ENCODE assay signal across 5 cellular contexts in the genomic region with DNA sequence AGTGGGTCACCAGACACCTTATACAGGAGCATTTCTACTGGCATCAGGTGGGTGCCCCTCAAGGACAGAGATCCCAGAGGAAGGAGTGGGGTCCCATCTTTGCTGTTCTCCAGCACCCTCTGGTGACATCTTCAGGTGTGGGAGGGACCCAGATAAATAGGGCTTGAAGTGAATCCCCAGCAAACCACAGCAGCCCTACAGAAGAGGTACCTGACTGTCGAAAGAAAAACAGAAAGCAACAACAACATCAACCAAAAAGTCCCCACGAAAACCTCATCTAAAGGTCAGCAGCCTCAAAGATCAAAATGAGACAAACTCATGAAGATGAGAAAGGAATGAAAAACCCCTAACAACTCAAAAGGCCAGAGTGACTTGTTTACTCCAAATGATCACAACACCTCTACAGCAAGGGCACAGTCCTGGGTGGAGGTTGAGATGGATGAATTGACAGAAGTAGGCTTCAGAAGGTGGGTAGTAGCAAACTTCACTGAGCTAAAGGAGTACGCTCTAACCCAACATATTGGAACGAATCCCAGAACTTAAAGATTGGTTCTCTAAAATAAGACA.
DNase-seq lines count a peak whose midpoint lies in the region; ATAC-seq and TF ChIP-seq lines count a peak whose summit lies in the region.
"Not testable (repeated sequence)": the region's sequence is repeated elsewhere in the genome, so short reads cannot be mapped to it uniquely, and the experiment has no call there.

No MANE protein-coding gene starts in this region.

- H3K4me3 Mint-ChIP-seq in activated CD8-positive, alpha-beta T cell treated with anti-CD3 and anti-CD28 coated beads for 36 hours; activated T-helper 17 cell treated with anti-CD3 and anti-CD28 coated beads, Interleukin-2, amount 50 U/mL, for 72 hours; stimulated activated effector memory CD8-positive, alpha-beta T cell treated with anti-CD3 and anti-CD28 coated beads, Interleukin-12 subunit alpha, Interleukin-12 subunit beta, amount 100 ng/mL, for 72 hours; stimulated activated naive CD8-positive, alpha-beta T cell treated with anti-CD3 and anti-CD28 coated beads, Interleukin-15, amount 100 ng/mL, for 72 hours: not testable (repeated sequence)

- ATAC-seq in HG02610 (IDR thresholded peaks at IDR 0.05; ENCODE audit: unreplicated experiment) = peak; percentile 55
- ATAC-seq in activated CD8-positive, alpha-beta T cell treated with anti-CD3 and anti-CD28 coated beads for 36 hours = peak; percentile 34
- ATAC-seq in activated T-helper 17 cell treated with anti-CD3 and anti-CD28 coated beads, Interleukin-2, amount 50 U/mL, for 72 hours (replicated peaks) = peak; percentile 19
- ATAC-seq in stimulated activated effector memory CD8-positive, alpha-beta T cell treated with anti-CD3 and anti-CD28 coated beads, Interleukin-12 subunit alpha, Interleukin-12 subunit beta, amount 100 ng/mL, for 72 hours = peak; percentile 19
- ATAC-seq in stimulated activated naive CD8-positive, alpha-beta T cell treated with anti-CD3 and anti-CD28 coated beads, Interleukin-15, amount 100 ng/mL, for 72 hours = peak; percentile 69

- POLR2A ChIA-PET in activated CD8-positive, alpha-beta T cell treated with anti-CD3 and anti-CD28 coated beads for 36 hours (lab: Charles Lee) = not testable (repeated sequence)

- H3K27me3 Mint-ChIP-seq in activated CD8-positive, alpha-beta T cell treated with anti-CD3 and anti-CD28 coated beads for 36 hours; activated T-helper 17 cell treated with anti-CD3 and anti-CD28 coated beads, Interleukin-2, amount 50 U/mL, for 72 hours; stimulated activated naive CD8-positive, alpha-beta T cell treated with anti-CD3 and anti-CD28 coated beads, Interleukin-15, amount 100 ng/mL, for 72 hours: not testable (repeated sequence)

- H3K27ac Mint-ChIP-seq in activated CD8-positive, alpha-beta T cell treated with anti-CD3 and anti-CD28 coated beads for 36 hours; activated T-helper 17 cell treated with anti-CD3 and anti-CD28 coated beads, Interleukin-2, amount 50 U/mL, for 72 hours; stimulated activated effector memory CD8-positive, alpha-beta T cell treated with anti-CD3 and anti-CD28 coated beads, Interleukin-12 subunit alpha, Interleukin-12 subunit beta, amount 100 ng/mL, for 72 hours; stimulated activated naive CD8-positive, alpha-beta T cell treated with anti-CD3 and anti-CD28 coated beads, Interleukin-15, amount 100 ng/mL, for 72 hours: not testable (repeated sequence)

- CTCF ChIA-PET in activated CD8-positive, alpha-beta T cell treated with anti-CD3 and anti-CD28 coated beads for 36 hours (lab: Charles Lee) = not testable (repeated sequence)

- intact Hi-C loops in activated CD8-positive, alpha-beta T cell treated with anti-CD3 and anti-CD28 coated beads for 36 hours (cut with micrococcal nuclease) = not testable (repeated sequence)

- not testable (repeated sequence) for H3K4me1 Mint-ChIP-seq in activated CD8-positive, alpha-beta T cell treated with anti-CD3 and anti-CD28 coated beads for 36 hours (ENCODE audit: low read depth); activated T-helper 17 cell treated with anti-CD3 and anti-CD28 coated beads, Interleukin-2, amount 50 U/mL, for 72 hours; stimulated activated effector memory CD8-positive, alpha-beta T cell treated with anti-CD3 and anti-CD28 coated beads, Interleukin-12 subunit alpha, Interleukin-12 subunit beta, amount 100 ng/mL, for 72 hours; stimulated activated naive CD8-positive, alpha-beta T cell treated with anti-CD3 and anti-CD28 coated beads, Interleukin-15, amount 100 ng/mL, for 72 hours

- DNase-seq in activated CD8-positive, alpha-beta T cell treated with anti-CD3 and anti-CD28 coated beads for 36 hours; stimulated activated effector memory CD8-positive, alpha-beta T cell treated with anti-CD3 and anti-CD28 coated beads, Interleukin-12 subunit alpha, Interleukin-12 subunit beta, amount 100 ng/mL, for 72 hours (ENCODE audit: low spot score in 2 of 2); stimulated activated naive CD8-positive, alpha-beta T cell treated with anti-CD3 and anti-CD28 coated beads, Interleukin-15, amount 100 ng/mL, for 72 hours: not testable (repeated sequence)

- not testable (repeated sequence) for TF ChIP-seq CTCF in activated CD8-positive, alpha-beta T cell treated with anti-CD3 and anti-CD28 coated beads for 36 hours (IDR thresholded peaks at IDR 0.05)

- H3K9me3 Mint-ChIP-seq in activated CD8-positive, alpha-beta T cell treated with anti-CD3 and anti-CD28 coated beads for 36 hours; activated T-helper 17 cell treated with anti-CD3 and anti-CD28 coated beads, Interleukin-2, amount 50 U/mL, for 72 hours; stimulated activated effector memory CD8-positive, alpha-beta T cell treated with anti-CD3 and anti-CD28 coated beads, Interleukin-12 subunit alpha, Interleukin-12 subunit beta, amount 100 ng/mL, for 72 hours; stimulated activated naive CD8-positive, alpha-beta T cell treated with anti-CD3 and anti-CD28 coated beads, Interleukin-15, amount 100 ng/mL, for 72 hours: not testable (repeated sequence)

- not testable (repeated sequence) for H3K36me3 Mint-ChIP-seq in activated CD8-positive, alpha-beta T cell treated with anti-CD3 and anti-CD28 coated beads for 36 hours (ENCODE audit: low read depth); activated T-helper 17 cell treated with anti-CD3 and anti-CD28 coated beads, Interleukin-2, amount 50 U/mL, for 72 hours (ENCODE audit: low read depth); stimulated activated effector memory CD8-positive, alpha-beta T cell treated with anti-CD3 and anti-CD28 coated beads, Interleukin-12 subunit alpha, Interleukin-12 subunit beta, amount 100 ng/mL, for 72 hours

Comparison
In these comparisons a context has a peak if more than half of its experiments do, and no peak if none do; other contexts are left out.
1. ATAC-seq: peak in every context shown above with its lines; median percentile 69 in stimulated activated naive CD8-positive, alpha-beta T cell treated with anti-CD3 and anti-CD28 coated beads, Interleukin-15, amount 100 ng/mL, for 72 hours; 55 in HG02610; 34 in activated CD8-positive, alpha-beta T cell treated with anti-CD3 and anti-CD28 coated beads for 36 hours; 19 in activated T-helper 17 cell treated with anti-CD3 and anti-CD28 coated beads, Interleukin-2, amount 50 U/mL, for 72 hours; 19 in stimulated activated effector memory CD8-positive, alpha-beta T cell treated with anti-CD3 and anti-CD28 coated beads, Interleukin-12 subunit alpha, Interleukin-12 subunit beta, amount 100 ng/mL, for 72 hours.